Comparison of ENCODE assay signal across 34 cellular contexts in the genomic region with DNA sequence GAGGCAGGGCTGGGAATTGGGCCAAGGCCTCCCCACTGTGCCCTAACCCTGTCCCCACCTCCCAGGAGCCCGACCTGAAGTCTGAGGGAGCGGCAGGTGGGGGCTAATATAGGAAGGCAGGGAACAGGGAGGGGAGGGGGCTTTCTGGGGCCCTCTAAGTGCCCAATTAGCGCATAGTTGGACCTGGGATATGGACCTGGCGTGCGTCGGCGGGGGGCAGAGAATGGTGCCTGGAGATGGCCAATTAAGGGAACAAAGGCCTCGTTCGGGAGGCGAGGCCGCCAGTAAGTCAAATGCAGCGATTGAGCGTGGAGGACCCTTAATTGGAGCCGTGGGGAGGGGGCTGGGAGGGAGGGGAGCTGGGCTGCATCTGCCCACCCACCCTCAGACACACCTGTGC. TPM values are rescaled to one million over a fixed set of nuclear protein-coding genes. Genes with fewer than 3 reads are reported as not detected.
DNase-seq lines count a peak whose midpoint lies in the region; ATAC-seq and TF ChIP-seq lines count a peak whose summit lies in the region.
"Had no signal": no experiment of that assay in that cellular context is flagged by ENCODE, and none has a peak within 500 bp of the region (broad histone marks: within the 10 kb centered on the region; RNA-seq: fewer than 3 reads in every experiment).

A gene (minus strand): TSS at position 83 of the 400 bp plus-strand sequence. CDS start 197 bp downstream, outside the sequence.

- no peak for DNase-seq in CD8-positive, alpha-beta T cell
- DNase-seq in NCI-H2227 treated with DMSO at 0.1 percent for 48 hours (lab: John Stamatoyannopoulos, UW) (peak; percentile 89), mesenchymal stem cell (no peak), Right ventricle myocardium inferior (ENCODE audit: missing footprints) (no peak), activated gamma-delta T cell (lab: John Stamatoyannopoulos, UW) (no peak)
- DNase-seq: activated CD4-positive, CD25-positive, alpha-beta regulatory T cell; activated naive CD4-positive, alpha-beta T cell; activated T-cell treated with anti-CD3 and anti-CD28 coated beads, Interleukin-2, amount 50 U/mL, for 72 hours; C1 segment of cervical spinal cord; caudate nucleus; effector CD8-positive, alpha-beta T cell; erythroblast; GF-D8; NCI-H1092; NCI-H2081; NCI-H82; nucleus accumbens; stimulated activated CD4-positive, alpha-beta T cell treated with anti-CD3 and anti-CD28 coated beads, Interleukin-15, amount 100 ng/mL, for 24 hours; stimulated activated CD4-positive, alpha-beta T cell treated with anti-CD3 and anti-CD28 coated beads, Interleukin-4, amount 100 ng/mL, for 4 hours; transverse colon had no signal

- H4K8ac ChIP-seq in mesenchymal stem cell (ENCODE audit: low read length): no peak within 1 kb of the TSS

- no peak for TF ChIP-seq CTCF in CD8-positive, alpha-beta T cell (IDR thresholded peaks at IDR 0.05)

- H2BK15ac ChIP-seq in mesenchymal stem cell (ENCODE audit: low read depth, poor library complexity, severe bottlenecking): peak within 1 kb of the TSS; percentile 90

- H3K4me1 Mint-ChIP-seq in CD8-positive, alpha-beta T cell (ENCODE audit: low read depth): peaks cover 19% of the 10 kb centered on the region

- no peaks in the 10 kb centered on the region for H3K9me3 ChIP-seq in CD8-positive, alpha-beta T cell (ENCODE audit: low read length)
- H3K9me3 ChIP-seq in ES-I3 (ENCODE audit: control insufficient read depth, insufficient read depth, low read length) (no peaks in the 10 kb centered on the region), mesenchymal stem cell (ENCODE audit: control insufficient read depth, low read length) (no peaks in the 10 kb centered on the region)
- H3K9me3 ChIP-seq: transverse colon had no signal

- H4K91ac ChIP-seq in mesenchymal stem cell (ENCODE audit: low read length): peak within 1 kb of the TSS; percentile 8

- peak within 1 kb of the TSS; percentile 47; the same call in 1 of the 2 replicates for H3K9ac ChIP-seq in ES-I3 (ENCODE audit: low read depth, low read length)
- no peak within 1 kb of the TSS for H3K9ac ChIP-seq in mesenchymal stem cell (ENCODE audit: low read length)

- H3K27ac ChIP-seq in CD8-positive, alpha-beta T cell (ENCODE audit: low read depth, low read length): no peak within 1 kb of the TSS
- H3K27ac ChIP-seq in mesenchymal stem cell (ENCODE audit: low read length, poor library complexity, severe bottlenecking): no peak within 1 kb of the TSS
- H3K27ac ChIP-seq: coronary artery, RWPE1, SK-N-MC, transverse colon had no signal

- H3K36me3 ChIP-seq in CD8-positive, alpha-beta T cell (ENCODE audit: insufficient read depth, low read length): no peaks in the 10 kb centered on the region
- no peaks in the 10 kb centered on the region for H3K36me3 ChIP-seq in ES-I3 (ENCODE audit: insufficient read depth, low read length)
- H3K36me3 ChIP-seq in mesenchymal stem cell (ENCODE audit: control insufficient read depth in 1 of 2, insufficient read depth in 2 of 2, low read depth in 1 of 2, low read length in 2 of 2): no peaks in the 10 kb centered on the region
- H3K36me3 ChIP-seq: transverse colon had no signal

- peak within 1 kb of the TSS; percentile 12 for H3K4me3 Mint-ChIP-seq in CD8-positive, alpha-beta T cell
- H3K4me3 Mint-ChIP-seq: activated T-cell treated with anti-CD3 and anti-CD28 coated beads, Interleukin-2, amount 50 U/mL, for 72 hours; mesothelial cell of epicardium; T-helper 1 cell treated with Interleukin-12 subunit alpha and Interleukin-12 subunit beta and Interleukin-4 antibody, amounts not matched to agents 30 μg/mL and 1 μg/mL, for 36 hours had no signal

- ATAC-seq in CD8-positive, alpha-beta T cell: no peak
- ATAC-seq in Right ventricle myocardium inferior: no peak
- no peak for ATAC-seq in SK-N-SH treated with all-trans-retinoic acid at 6 μM for 48 hours
- ATAC-seq: activated T-cell treated with anti-CD3 and anti-CD28 coated beads, Interleukin-2, amount 50 U/mL, for 72 hours; K562 had no signal

- H3K4me2 ChIP-seq in mesenchymal stem cell (ENCODE audit: low read length, poor library complexity, severe bottlenecking): no peak within 1 kb of the TSS

- H2BK5ac ChIP-seq in mesenchymal stem cell (ENCODE audit: low read depth, low read length, poor library complexity, severe bottlenecking): no peak within 1 kb of the TSS

- no peak within 1 kb of the TSS for H3K23ac ChIP-seq in mesenchymal stem cell (ENCODE audit: low read length in 2 of 2)

- POLR2A ChIA-PET in CD8-positive, alpha-beta T cell (lab: Charles Lee): no interaction called here

- no peak within 1 kb of the TSS for H2AK5ac ChIP-seq in mesenchymal stem cell (ENCODE audit: low read length, severe bottlenecking)

- no peak within 1 kb of the TSS for H2BK120ac ChIP-seq in mesenchymal stem cell (ENCODE audit: low read depth, low read length)

- CTCF ChIA-PET in CD8-positive, alpha-beta T cell (lab: Charles Lee): no interaction called here

- no peaks in the 10 kb centered on the region for H3K9me3 Mint-ChIP-seq in CD8-positive, alpha-beta T cell
- H3K9me3 Mint-ChIP-seq: activated T-cell treated with anti-CD3 and anti-CD28 coated beads, Interleukin-2, amount 50 U/mL, for 72 hours; mesothelial cell of epicardium; T-helper 1 cell treated with Interleukin-12 subunit alpha and Interleukin-12 subunit beta and Interleukin-4 antibody, amounts not matched to agents 30 μg/mL and 1 μg/mL, for 36 hours had no signal

- H3K4me3 ChIP-seq in CD8-positive, alpha-beta T cell (ENCODE audit: low read depth, low read length): no peak within 1 kb of the TSS
- no peak within 1 kb of the TSS for H3K4me3 ChIP-seq in mesenchymal stem cell (ENCODE audit: insufficient read depth in 1 of 2, low read depth in 1 of 2, low read length in 2 of 2)
- H3K4me3 ChIP-seq: coronary artery, K562, SK-N-MC, transverse colon had no signal

- intact Hi-C loops in CD8-positive, alpha-beta T cell (cut with DNase I, micrococcal nuclease): loop anchor here (5.0 kb wide), 2 partner anchors 168 to 1002 kb away; a partner anchor contains a TSS
- intact Hi-C loops in Right ventricle myocardium inferior (cut with DNase I): loop anchor here (5.0 kb wide), 1 partner anchor 168 kb away; no protein-coding TSS in a partner anchor

- H3K18ac ChIP-seq in mesenchymal stem cell (ENCODE audit: low read depth in 1 of 2, low read length in 2 of 2): peak within 1 kb of the TSS in 1 of 2 experiments; percentile 13

- H3K14ac ChIP-seq in mesenchymal stem cell (ENCODE audit: low read length in 2 of 2): no peak within 1 kb of the TSS

- H3K4ac ChIP-seq in mesenchymal stem cell (ENCODE audit: low read depth in 1 of 2, low read length in 2 of 2): no peak within 1 kb of the TSS

- peaks cover 19% of the 10 kb centered on the region for H3K4me1 ChIP-seq in CD8-positive, alpha-beta T cell (ENCODE audit: insufficient read depth, low read length)
- H3K4me1 ChIP-seq in ES-I3 (ENCODE audit: insufficient read depth, low read length) (peaks cover 17% of the 10 kb centered on the region), mesenchymal stem cell (ENCODE audit: control insufficient read depth, insufficient read depth, low read depth, low read length) (peaks cover 20% of the 10 kb centered on the region)

- no peak within 1 kb of the TSS for H3K27ac Mint-ChIP-seq in CD8-positive, alpha-beta T cell
- H3K27ac Mint-ChIP-seq: activated T-cell treated with anti-CD3 and anti-CD28 coated beads, Interleukin-2, amount 50 U/mL, for 72 hours; mesothelial cell of epicardium; T-helper 1 cell treated with Interleukin-12 subunit alpha and Interleukin-12 subunit beta and Interleukin-4 antibody, amounts not matched to agents 30 μg/mL and 1 μg/mL, for 36 hours had no signal

- H2BK12ac ChIP-seq in mesenchymal stem cell (ENCODE audit: low read length in 2 of 2): no peak within 1 kb of the TSS

- peaks cover 7% of the 10 kb centered on the region for H3K79me1 ChIP-seq in mesenchymal stem cell (replicated peaks; ENCODE audit: low read length, poor library complexity, severe bottlenecking)

- H3K27me3 ChIP-seq in CD8-positive, alpha-beta T cell (ENCODE audit: insufficient read depth, low read length): no peaks in the 10 kb centered on the region
- H3K27me3 ChIP-seq in mesenchymal stem cell (ENCODE audit: control insufficient read depth in 1 of 2, insufficient read depth in 1 of 2, low read length in 2 of 2): no peaks in the 10 kb centered on the region
- H3K27me3 ChIP-seq: transverse colon had no signal

- no peaks in the 10 kb centered on the region for H3K36me3 Mint-ChIP-seq in CD8-positive, alpha-beta T cell
- H3K36me3 Mint-ChIP-seq: mesothelial cell of epicardium had no signal

- no peak within 1 kb of the TSS for H2AFZ ChIP-seq in mesenchymal stem cell (ENCODE audit: low read depth, low read length)

- no peaks in the 10 kb centered on the region for H3K27me3 Mint-ChIP-seq in CD8-positive, alpha-beta T cell (ENCODE audit: low read depth)

- 46% methylated on average over 11 of the region's 14 CpGs for WGBS in mesenchymal stem cell

TF ChIP-seq in SK-N-SH treated with all-trans-retinoic acid at 6 μM for 48 hours, 23 proteins besides CTCF, POLR2A, EP300 and RAD21:
- TF ChIP-seq SNAI2 (CRISPR knock-in tag; IDR thresholded peaks at IDR 0.05) (no peak), ZNF8 (CRISPR knock-in tag; IDR thresholded peaks at IDR 0.05) (no peak), ZC3H10 (CRISPR knock-in tag; IDR thresholded peaks at IDR 0.05) (no peak), BACH2 (CRISPR knock-in tag; IDR thresholded peaks at IDR 0.05; ENCODE audit: borderline replicate concordance) (no peak)
TF ChIP-seq in SK-N-SH treated with all-trans-retinoic acid at 6 μM for 48 hours: peak in this region for 0.

RNA-seq across cellular contexts. Expression of the gene that starts here (rescaled TPM):
- not detected for total RNA-seq in CD8-positive, alpha-beta T cell
- polyA plus RNA-seq in mesenchymal stem cell (2013, experiment 1 of 2): not detected
- polyA plus RNA-seq in mesenchymal stem cell (2013, experiment 2 of 2): not detected
- not detected for total RNA-seq in Right ventricle myocardium inferior
- total RNA-seq: activated T-cell treated with anti-CD3 and anti-CD28 coated beads, Interleukin-2, amount 50 U/mL, for 72 hours; glomerular endothelial cell; K562; kidney epithelial cell; liver; mesothelial cell of epicardium; pulmonary artery endothelial cell; subcutaneous adipose tissue; transverse colon had no signal
- polyA plus RNA-seq: adipose tissue, K562, liver had no signal
